In genomic region chrX:64394874-64395567, GRCh38 we compare ENCODE assay signal across 1 cellular context.
TF ChIP-seq lines count a peak whose summit lies in the region.

MTMR8 (minus strand) TSS chrX:64395452; CDS start chrX:64395363, 89 bp downstream.

TF ChIP-seq in HEK293, 187 proteins besides CTCF, POLR2A, EP300 and RAD21 (continued from another document and continues in another):
- TF ChIP-seq ZSCAN4 (tag by site-specific recombination; IDR thresholded peaks at IDR 0.05) (no peak), ZFP37 (tag by site-specific recombination; IDR thresholded peaks at IDR 0.05) (no peak), GLI2 (tag by site-specific recombination; IDR thresholded peaks at IDR 0.05; ENCODE audit: borderline replicate concordance, low read depth) (no peak), ZNF169 (tag by site-specific recombination; IDR thresholded peaks at IDR 0.05) (no peak), ZNF114 (tag by site-specific recombination; IDR thresholded peaks at IDR 0.05) (no peak), ZNF366 (tag by site-specific recombination; conservative IDR thresholded peaks at IDR 0.05) (no peak), ZNF19 (tag by site-specific recombination; IDR thresholded peaks at IDR 0.05; ENCODE audit: low read depth) (no peak), ZNF510 (tag by site-specific recombination; IDR thresholded peaks at IDR 0.05; ENCODE audit: insufficient replicate concordance) (no peak), ZFP69B (tag by site-specific recombination; IDR thresholded peaks at IDR 0.05) (no peak), PRDM2 (tag by site-specific recombination; IDR thresholded peaks at IDR 0.05; ENCODE audit: borderline replicate concordance) (no peak), ZBTB44 (tag by site-specific recombination; IDR thresholded peaks at IDR 0.05) (no peak), ZNF362 (tag by site-specific recombination; IDR thresholded peaks at IDR 0.05) (no peak), ZBTB49 (tag by site-specific recombination; IDR thresholded peaks at IDR 0.05; ENCODE audit: low read depth) (no peak), ZBTB17 (tag by site-specific recombination; IDR thresholded peaks at IDR 0.05) (no peak), HOXA7 (CRISPR knock-in tag; IDR thresholded peaks at IDR 0.05; ENCODE audit: borderline replicate concordance) (no peak), ZNF354C (tag by site-specific recombination; IDR thresholded peaks at IDR 0.05; ENCODE audit: borderline replicate concordance, low read depth) (no peak), BCL6B (tag by site-specific recombination; IDR thresholded peaks at IDR 0.05) (no peak), SP2 (tag by site-specific recombination; IDR thresholded peaks at IDR 0.05) (peak; percentile 39; the same call in 1 of the 2 replicates), ZBTB11 (tag by site-specific recombination; conservative IDR thresholded peaks at IDR 0.05; ENCODE audit: low read depth) (peak; percentile 39; the same call in 1 of the 2 replicates), ZNF692 (tag by site-specific recombination; IDR thresholded peaks at IDR 0.05) (no peak), ZNF768 (tag by site-specific recombination; IDR thresholded peaks at IDR 0.05) (no peak), PRDM6 (tag by site-specific recombination; IDR thresholded peaks at IDR 0.05) (no peak), ZBTB10 (tag by site-specific recombination; IDR thresholded peaks at IDR 0.05) (no peak), YY1 (tag by site-specific recombination; IDR thresholded peaks at IDR 0.05) (peak; percentile 56; the same call in 1 of the 2 replicates), YY2 (tag by site-specific recombination; IDR thresholded peaks at IDR 0.05) (no peak), ZNF394 (tag by site-specific recombination; IDR thresholded peaks at IDR 0.05; ENCODE audit: borderline replicate concordance) (peak; percentile 69; the same call in 1 of the 2 replicates)
